In genomic region chr17:59520276-59520675, GRCh38 we compare ENCODE assay signal across 19 cellular contexts. TPM values are rescaled to one million over a fixed set of nuclear protein-coding genes. Genes with fewer than 3 reads are reported as not detected.
DNase-seq lines count a peak whose midpoint lies in the region; ATAC-seq, FAIRE-seq and TF ChIP-seq lines count a peak whose summit lies in the region.
"Had no signal": no experiment of that assay in that cellular context is flagged by ENCODE, and none has a peak within 500 bp of the region (broad histone marks: within the 10 kb centered on the region; RNA-seq: fewer than 3 reads in every experiment).

No MANE protein-coding gene starts in this region.

- H3K27ac ChIP-seq in HepG2 (ENCODE audit: extremely low read length, insufficient read depth, low read length) (no peak overlapping the region), right lobe of liver (no peak overlapping the region), OCI-LY3 (ENCODE audit: low read length) (no peak overlapping the region), upper lobe of right lung (no peak overlapping the region)
- H3K27ac ChIP-seq: 22Rv1, C4-2B had no signal

- peaks cover 31% of the 10 kb centered on the region for H3K4me1 Mint-ChIP-seq in dendritic cell treated with granulocyte-macrophage colony-stimulating factor and Interleukin-4, amounts not matched to agents 40 ng/mL and 50 ng/mL, for 4 days (ENCODE audit: low read depth)

- H4K20me1 ChIP-seq in HepG2 (ENCODE audit: insufficient read depth, low read length): no peaks in the 10 kb centered on the region
- H4K20me1 ChIP-seq in OCI-LY3 (ENCODE audit: insufficient read depth, low read length): no peaks in the 10 kb centered on the region

- H3K4me1 ChIP-seq in HepG2 (ENCODE audit: insufficient read depth, low read length) (peaks cover 55% of the 10 kb centered on the region), right lobe of liver (peaks cover 0 to 14% (median 3%) of the 10 kb centered on the region in 4 donors), OCI-LY3 (ENCODE audit: low read length) (peaks cover 12% of the 10 kb centered on the region), upper lobe of right lung (peaks cover 16% of the 10 kb centered on the region)

- H3K27me3 Mint-ChIP-seq in dendritic cell treated with granulocyte-macrophage colony-stimulating factor and Interleukin-4, amounts not matched to agents 40 ng/mL and 50 ng/mL, for 4 days: no peaks in the 10 kb centered on the region

- CTCF ChIA-PET in HepG2 (lab: Yijun Ruan, JAX; ENCODE audit: low intra/inter-chr PET ratio, low total read pairs): no interaction called here

- no peak overlapping the region for H3K4me3 Mint-ChIP-seq in dendritic cell treated with granulocyte-macrophage colony-stimulating factor and Interleukin-4, amounts not matched to agents 40 ng/mL and 50 ng/mL, for 4 days
- H3K4me3 Mint-ChIP-seq: CD4-positive, alpha-beta memory T cell had no signal

- DNase-seq in HepG2 (ENCODE audit: low spot score) (no peak), right lobe of liver (no peak), upper lobe of right lung (no peak), NCI-H446 (lab: John Stamatoyannopoulos, UW) (no peak)
- DNase-seq: AML-193; Calu3; CD4-positive, alpha-beta memory T cell; GOT3; H7 had no signal

- ATAC-seq in HepG2: no peak
- ATAC-seq in right lobe of liver: no peak
- ATAC-seq in upper lobe of right lung: peak; percentile 38
- ATAC-seq in GM18867 (IDR thresholded peaks at IDR 0.05; ENCODE audit: unreplicated experiment): no peak
- ATAC-seq in GM21825 (IDR thresholded peaks at IDR 0.05; ENCODE audit: unreplicated experiment): no peak

- TF ChIP-seq RAD21 in HepG2 (CRISPR knock-in tag; IDR thresholded peaks at IDR 0.05): no peak

- H3K9ac ChIP-seq in HepG2 (ENCODE audit: insufficient read depth, low read depth, low read length): no peak overlapping the region
- H3K9ac ChIP-seq in OCI-LY3 (ENCODE audit: low read length): no peak overlapping the region

- H2AFZ ChIP-seq in HepG2 (ENCODE audit: low read length): no peak overlapping the region
- peak overlapping the region; percentile 98; the same call in 1 of the 2 replicates for H2AFZ ChIP-seq in OCI-LY3 (ENCODE audit: low read depth, low read length)

- TF ChIP-seq POLR2A in HepG2 (IDR thresholded peaks at IDR 0.05; ENCODE audit: insufficient read depth in 1 of 2, low read depth in 2 of 2, low read length in 2 of 2) (no peak), right lobe of liver (IDR thresholded peaks at IDR 0.05) (no peak)

- WGBS in HepG2 (ENCODE audit: low lambda C conversion rate): 36% methylated on average over 5 of the region's 5 CpGs
- WGBS in right lobe of liver (ENCODE audit: insufficient coverage, low coverage, low lambda C conversion rate, missing lambda C conversion rate): 64% methylated on average over 5 of the region's 5 CpGs

- H3K27me3 ChIP-seq in HepG2 (ENCODE audit: control insufficient read depth in 1 of 2, insufficient read depth in 2 of 2, low read length in 2 of 2): no peaks in the 10 kb centered on the region
- no peaks in the 10 kb centered on the region for H3K27me3 ChIP-seq in right lobe of liver
- H3K27me3 ChIP-seq in OCI-LY3 (ENCODE audit: low read depth, low read length): 0 out of 2 replicates have a peak, but pooled peaks cover 2% of the 10 kb centered on the region
- H3K27me3 ChIP-seq in upper lobe of right lung: no peaks in the 10 kb centered on the region

- H3K4me3 ChIP-seq in HepG2 (replicated peaks in 1 of 3; ENCODE audit: insufficient read depth in 1 of 3, low read depth in 2 of 3, low read length in 3 of 3) (no peak overlapping the region), right lobe of liver (no peak overlapping the region), OCI-LY3 (ENCODE audit: low read length) (peak overlapping the region; percentile 74), upper lobe of right lung (no peak overlapping the region)
- H3K4me3 ChIP-seq: A549 had no signal

- no peak for TF ChIP-seq CTCF in HepG2 (CRISPR knock-in tag; IDR thresholded peaks at IDR 0.05)
- no peak for TF ChIP-seq CTCF in right lobe of liver (IDR thresholded peaks at IDR 0.05)
- no peak for TF ChIP-seq CTCF in OCI-LY3 (IDR thresholded peaks at IDR 0.05; ENCODE audit: low read depth, low read length)
- TF ChIP-seq CTCF in upper lobe of right lung (IDR thresholded peaks at IDR 0.05): no peak

- H3K4me2 ChIP-seq in HepG2 (ENCODE audit: low read depth, low read length) (peak overlapping the region; percentile 69), OCI-LY3 (ENCODE audit: low read length) (peak overlapping the region; percentile 95)

- TF ChIP-seq EP300 in HepG2 (IDR thresholded peaks at IDR 0.05; ENCODE audit: low read depth in 2 of 2, low read length in 2 of 2): no peak
- no peak for TF ChIP-seq EP300 in HepG2 (CRISPR knock-in tag; IDR thresholded peaks at IDR 0.05; ENCODE audit: borderline replicate concordance)

- no peaks in the 10 kb centered on the region for H3K79me2 ChIP-seq in HepG2 (ENCODE audit: insufficient read depth, low read length)
- no peaks in the 10 kb centered on the region for H3K79me2 ChIP-seq in OCI-LY3 (ENCODE audit: low read length)

- POLR2A ChIA-PET in HepG2 (lab: Yijun Ruan, JAX): interaction anchor here (0.7 kb wide), 1 partner anchor 122 kb away, joined by 3 read pairs; no protein-coding TSS in a partner anchor

- H3K36me3 ChIP-seq in HepG2 (replicated peaks in 1 of 2; ENCODE audit: control insufficient read depth in 1 of 2, insufficient read depth in 2 of 2, low read length in 2 of 2) (no peaks in the 10 kb centered on the region), right lobe of liver (no peaks in the 10 kb centered on the region), OCI-LY3 (replicated peaks; ENCODE audit: low read depth, low read length) (no peaks in the 10 kb centered on the region), upper lobe of right lung (no peaks in the 10 kb centered on the region)

- in situ Hi-C loops in HepG2 (cut with HindIII; ENCODE audit: extremely low pct_ligation_motif_present, low pct_unique_long_range_greater_than_20kb): no loop called here

- no peaks in the 10 kb centered on the region for H3K9me3 ChIP-seq in HepG2 (ENCODE audit: low read length)
- no peaks in the 10 kb centered on the region for H3K9me3 ChIP-seq in right lobe of liver
- H3K9me3 ChIP-seq in OCI-LY3 (ENCODE audit: insufficient read depth, low read length): no peaks in the 10 kb centered on the region
- H3K9me3 ChIP-seq in upper lobe of right lung: no peaks in the 10 kb centered on the region
- H3K9me3 ChIP-seq: A549 had no signal

- peak overlapping the region; percentile 5 for H3K27ac Mint-ChIP-seq in dendritic cell treated with granulocyte-macrophage colony-stimulating factor and Interleukin-4, amounts not matched to agents 40 ng/mL and 50 ng/mL, for 4 days
- H3K27ac Mint-ChIP-seq: CD4-positive, alpha-beta memory T cell had no signal

- BruUV-seq in HepG2 (replicated peaks; lab: Mats Ljungman, UMichigan): no TSS peak

- intact Hi-C loops in HepG2 (cut with micrococcal nuclease; ENCODE audit: unreplicated experiment): loop anchor here (2.0 to 5.0 kb wide), 3 partner anchors 39 to 209 kb away; partner anchors contain the start of gene CLTC
- intact Hi-C loops in right lobe of liver (cut with DNase I): no loop called here
- intact Hi-C loops in dendritic cell treated with granulocyte-macrophage colony-stimulating factor and Interleukin-4, amounts not matched to agents 40 ng/mL and 50 ng/mL, for 4 days (cut with micrococcal nuclease): no loop called here
- intact Hi-C loops in upper lobe of right lung (cut with DNase I): no loop called here

- FAIRE-seq in HepG2 (lab: Jason Lieb, UNC): no peak
- FAIRE-seq: A549, G401.6, GM12892, GM18507 had no signal

- H3K36me3 Mint-ChIP-seq in dendritic cell treated with granulocyte-macrophage colony-stimulating factor and Interleukin-4, amounts not matched to agents 40 ng/mL and 50 ng/mL, for 4 days (ENCODE audit: low read depth): no peaks in the 10 kb centered on the region
- H3K36me3 Mint-ChIP-seq: CD4-positive, alpha-beta memory T cell had no signal

- no peaks in the 10 kb centered on the region for H3K9me3 Mint-ChIP-seq in dendritic cell treated with granulocyte-macrophage colony-stimulating factor and Interleukin-4, amounts not matched to agents 40 ng/mL and 50 ng/mL, for 4 days
- H3K9me3 Mint-ChIP-seq: CD4-positive, alpha-beta memory T cell had no signal

TF ChIP-seq in HepG2, 621 proteins besides CTCF, POLR2A, EP300 and RAD21 (continues in another document):
- peak; percentile 21; the same call in 1 of the 2 replicates for TF ChIP-seq CEBPB (IDR thresholded peaks at IDR 0.05; ENCODE audit: borderline replicate concordance, low read depth, low read length)

RNA-seq across cellular contexts. Expression of gene DHX40, which starts 45.1 kb away (rescaled TPM):
- 37.0 and 62.6 TPM in 2 replicates for total RNA-seq in HepG2 (2016; rRNA removed; fragmentation: Illumina TruSeq; extraction: Trizol)
- total RNA-seq in HepG2 (2016; cell fraction: cytosol; rRNA removed; fragmentation: Illumina TruSeq; extraction: Trizol; ENCODE audit: low read depth): 3.0 and 3.8 TPM in 2 replicates
- 34.6 and 66.1 TPM in 2 replicates for total RNA-seq in HepG2 (2016; cell fraction: insoluble cytoplasmic fraction; rRNA removed; fragmentation: Illumina TruSeq; extraction: Trizol)
- total RNA-seq in HepG2 (2016; cell fraction: membrane; rRNA removed; fragmentation: Illumina TruSeq; extraction: Trizol): 8.0 and 9.8 TPM in 2 replicates
- 19.3 and 21.1 TPM in 2 replicates for total RNA-seq in HepG2 (2016; cell fraction: nucleus; rRNA removed; fragmentation: Illumina TruSeq; extraction: Trizol)
- polyA plus RNA-seq in HepG2 (2011; rRNA removed): 16.5 and 22.2 TPM in 2 replicates
- 9.4 and 14.4 TPM in 2 replicates for polyA plus RNA-seq in HepG2 (2011; cell fraction: cytosol; rRNA removed)
- 6.9 and 8.2 TPM in 2 replicates for polyA plus RNA-seq in HepG2 (2011; cell fraction: nucleus; rRNA removed)
- 16.5 and 24.7 TPM in 2 replicates for polyA plus RNA-seq in HepG2 (2012)
- 0.87 and 0.92 TPM in 2 replicates for polyA plus RNA-seq in HepG2 (2016; cell fraction: cytosol; fragmentation: Illumina TruSeq; extraction: Trizol; ENCODE audit: low read depth)
- 34.8 and 38.4 TPM in 2 replicates for polyA plus RNA-seq in HepG2 (2016; cell fraction: insoluble cytoplasmic fraction; fragmentation: Illumina TruSeq; extraction: Trizol; ENCODE audit: low read depth)
- polyA plus RNA-seq in HepG2 (2016; cell fraction: membrane; fragmentation: Illumina TruSeq; extraction: Trizol; ENCODE audit: low read depth): 3.0 and 3.4 TPM in 2 replicates
- polyA plus RNA-seq in HepG2 (2016; cell fraction: nucleus; fragmentation: Illumina TruSeq; extraction: Trizol; ENCODE audit: insufficient read depth, low read depth): 17.5 and 18.6 TPM in 2 replicates
- polyA minus RNA-seq in HepG2 (2011; rRNA and poly(A)+ RNA removed; ENCODE audit: low replicate concordance): 14.9 and 18.7 TPM in 2 replicates
- polyA minus RNA-seq in HepG2 (2011; cell fraction: cytosol; rRNA and poly(A)+ RNA removed): 28.8 and 30.5 TPM in 2 replicates
- 27.0 and 27.4 TPM in 2 replicates for polyA minus RNA-seq in HepG2 (2011; cell fraction: nucleus; rRNA and poly(A)+ RNA removed)
- 10 to 100 TPM in 2 of 6 experiments, 1 to 10 TPM in 4; 7.8 to 12.0 (median 9.4) TPM for total RNA-seq in right lobe of liver
- 25.0 TPM for total RNA-seq in upper lobe of right lung
